In genomic region chr12:57352166-57352565, GRCh38 we compare ENCODE assay signal across 19 cellular contexts.
A peak's percentile ranks its signal among the peaks of the same experiment; 100 is the strongest.
DNase-seq lines count a peak whose midpoint lies in the region; ATAC-seq and TF ChIP-seq lines count a peak whose summit lies in the region.
"Had no signal": no experiment of that assay in that cellular context is flagged by ENCODE, and none has a peak within 500 bp of the region (broad histone marks: within the 10 kb centered on the region; RNA-seq: fewer than 3 reads in every experiment).

No MANE protein-coding gene starts in this region.

- H3K36me3 ChIP-seq in PC-3 (ENCODE audit: low read depth, low read length) (0 out of 2 replicates have a peak, but pooled peaks cover 5% of the 10 kb centered on the region), PC-9 (ENCODE audit: low read depth) (no peaks in the 10 kb centered on the region)

- CTCF ChIA-PET in PC-3 (lab: Charles Lee) = no interaction called here
- CTCF ChIA-PET in PC-9 (lab: Charles Lee) = no interaction called here

- H3K4me2 ChIP-seq in PC-3 (ENCODE audit: low read length) (no peak overlapping the region), PC-9 (no peak overlapping the region)
- H3K4me2 ChIP-seq: A549; BLaER1 treated with 17β-estradiol and CSF1 and Interleukin-3, amounts not matched to agents 10 nM and 100 nM had no signal

- DNase-seq in ELR (ENCODE audit: low read depth) = peak; percentile 18
- DNase-seq in PC-3 = peak; percentile 8
- no peak for DNase-seq in central memory CD8-positive, alpha-beta T cell (ENCODE audit: low spot score in 2 of 2)
- no peak for DNase-seq in PC-9
- DNase-seq in SKM-1 treated with dmso at 0.1 percent for 144 hours (lab: John Stamatoyannopoulos, UW; ENCODE audit: unreplicated experiment) = no peak
- DNase-seq in activated CD4-positive, alpha-beta T cell treated with anti-CD3 and anti-CD28 coated beads for 4 hours = no peak
- DNase-seq: AML-193; Caco-2; Calu3; CD4-positive, alpha-beta T cell; CD8-positive, alpha-beta T cell; DMS79 treated with DMSO at 0.1 percent for 48 hours; GDM1 had no signal

- H3K27ac ChIP-seq in PC-3 (ENCODE audit: low read length) (no peak overlapping the region), PC-9 (no peak overlapping the region)
- H3K27ac ChIP-seq: 22Rv1; A549; BLaER1 treated with 17β-estradiol and CSF1 and Interleukin-3, amounts not matched to agents 10 nM and 100 nM; C4-2B had no signal

- intact Hi-C loops in PC-3 (cut with micrococcal nuclease) = no loop called here
- intact Hi-C loops in PC-9 (cut with micrococcal nuclease; ENCODE audit: unreplicated experiment) = no loop called here

- TF ChIP-seq CTCF in PC-3 (conservative IDR thresholded peaks at IDR 0.05; ENCODE audit: low read depth, low read length) (no peak), PC-9 (conservative IDR thresholded peaks at IDR 0.05) (no peak)

- H3K9me3 ChIP-seq in PC-3 (ENCODE audit: low read length) (no peaks in the 10 kb centered on the region), PC-9 (ENCODE audit: insufficient read depth, low read depth) (no peaks in the 10 kb centered on the region)
- H3K9me3 ChIP-seq: Caco-2 had no signal

- H3K27ac Mint-ChIP-seq in central memory CD8-positive, alpha-beta T cell (ENCODE audit: low read depth) = peak overlapping the region; percentile 64
- H3K27ac Mint-ChIP-seq: B cell; CD4-positive, alpha-beta T cell; CD8-positive, alpha-beta T cell had no signal

- no peak overlapping the region for H3K4me3 Mint-ChIP-seq in central memory CD8-positive, alpha-beta T cell
- H3K4me3 Mint-ChIP-seq: B cell; CD4-positive, alpha-beta T cell; CD8-positive, alpha-beta T cell had no signal

- no peak for ATAC-seq in PC-3
- no peak for ATAC-seq in central memory CD8-positive, alpha-beta T cell (replicated peaks; ENCODE audit: extremely low read depth, poor library complexity, severe bottlenecking)
- ATAC-seq: A549; CD8-positive, alpha-beta T cell; GM12878 had no signal

- H3F3A ChIP-seq in PC-3 (ENCODE audit: low read length, unreplicated experiment) (no peaks in the 10 kb centered on the region), PC-9 (ENCODE audit: insufficient read depth, low read depth) (no peaks in the 10 kb centered on the region)

- no peak overlapping the region for H3K9ac ChIP-seq in PC-3 (ENCODE audit: low read length)
- H3K9ac ChIP-seq: BLaER1 treated with 17β-estradiol and CSF1 and Interleukin-3, amounts not matched to agents 10 nM and 100 nM had no signal

- H3K4me1 ChIP-seq in PC-3 (ENCODE audit: insufficient read depth, low read length) (no peaks in the 10 kb centered on the region), PC-9 (replicated peaks; ENCODE audit: insufficient read depth) (no peaks in the 10 kb centered on the region)
- H3K4me1 ChIP-seq: BLaER1 treated with 17β-estradiol and CSF1 and Interleukin-3, amounts not matched to agents 10 nM and 100 nM; Caco-2 had no signal

- peaks cover 10% of the 10 kb centered on the region for H3K36me3 Mint-ChIP-seq in central memory CD8-positive, alpha-beta T cell (ENCODE audit: insufficient read depth)

- no peaks in the 10 kb centered on the region for H4K20me1 ChIP-seq in PC-3 (ENCODE audit: low read length)
- H4K20me1 ChIP-seq in PC-9 (ENCODE audit: insufficient read depth) = no peaks in the 10 kb centered on the region
- H4K20me1 ChIP-seq: BLaER1 treated with 17β-estradiol and CSF1 and Interleukin-3, amounts not matched to agents 10 nM and 100 nM had no signal

- H3K4me3 ChIP-seq in PC-3 (ENCODE audit: low read length) = no peak overlapping the region
- no peak overlapping the region for H3K4me3 ChIP-seq in PC-9
- H3K4me3 ChIP-seq: A549; BLaER1 treated with 17β-estradiol and CSF1 and Interleukin-3, amounts not matched to agents 10 nM and 100 nM; GM12878 had no signal

- H3K27me3 ChIP-seq in PC-3 (ENCODE audit: low read length) = no peaks in the 10 kb centered on the region
- H3K27me3 ChIP-seq in PC-9 (ENCODE audit: insufficient read depth, low read depth) = no peaks in the 10 kb centered on the region
- H3K27me3 ChIP-seq: BLaER1 treated with 17β-estradiol and CSF1 and Interleukin-3, amounts not matched to agents 10 nM and 100 nM had no signal

- H2AFZ ChIP-seq in PC-3 (ENCODE audit: low read length) (no peak overlapping the region), PC-9 (no peak overlapping the region)

- no peaks in the 10 kb centered on the region for H3K27me3 Mint-ChIP-seq in central memory CD8-positive, alpha-beta T cell
- H3K27me3 Mint-ChIP-seq: B cell; CD4-positive, alpha-beta T cell had no signal

- POLR2A ChIA-PET in PC-3 (lab: Charles Lee; ENCODE audit: unreplicated experiment) = no interaction called here
- POLR2A ChIA-PET in PC-9 (lab: Charles Lee; ENCODE audit: unreplicated experiment) = interaction anchor here (0.6 kb wide), 1 partner anchor 19 kb away, joined by 3 read pairs; no protein-coding TSS in a partner anchor

- no peaks in the 10 kb centered on the region for H3K4me1 Mint-ChIP-seq in central memory CD8-positive, alpha-beta T cell
- H3K4me1 Mint-ChIP-seq: B cell had no signal

- no peaks in the 10 kb centered on the region for H3K79me2 ChIP-seq in PC-3 (ENCODE audit: low read length)
- no peaks in the 10 kb centered on the region for H3K79me2 ChIP-seq in PC-9 (ENCODE audit: low read depth)

- H3K9me3 Mint-ChIP-seq in central memory CD8-positive, alpha-beta T cell = no peaks in the 10 kb centered on the region
- H3K9me3 Mint-ChIP-seq: CD4-positive, alpha-beta T cell had no signal

- BruUV-seq in PC-3 (replicated peaks; lab: Mats Ljungman, UMichigan) (no TSS peak), PC-9 (replicated peaks; lab: Mats Ljungman, UMichigan) (no TSS peak)

- no peaks in the 10 kb centered on the region for H3K9me2 ChIP-seq in PC-3 (replicated peaks; ENCODE audit: low read length)
- H3K9me2 ChIP-seq in PC-9 (ENCODE audit: insufficient read depth) = no peaks in the 10 kb centered on the region

Comparison
In these comparisons a context has a peak if more than half of its experiments do, and no peak if none do; other contexts are left out.
1. DNase-seq: peak in ELR (single experiment) and PC-3 (single experiment); none in central memory CD8-positive, alpha-beta T cell (0 of 2), PC-9 (0 of 2), SKM-1 treated with dmso at 0.1 percent for 144 hours (single experiment) and activated CD4-positive, alpha-beta T cell treated with anti-CD3 and anti-CD28 coated beads for 4 hours (0 of 2).